ENCODE assay signal across 9 cellular contexts in genomic region chr22:42397332-42398246, GRCh38. TPM values are rescaled to one million over a fixed set of nuclear protein-coding genes. Genes with fewer than 3 reads are reported as not detected.
DNase-seq lines count a peak whose midpoint lies in the region; ATAC-seq and TF ChIP-seq lines count a peak whose summit lies in the region.
"Had no signal": no experiment of that assay in that cellular context is flagged by ENCODE, and none has a peak within 500 bp of the region (broad histone marks: within the 10 kb centered on the region; RNA-seq: fewer than 3 reads in every experiment).

No MANE protein-coding gene starts in this region.

- 0 out of 2 replicates have a peak, but pooled peaks cover 5% of the 10 kb centered on the region for H3F3A ChIP-seq in GM23338 (replicated peaks; ENCODE audit: low read depth)

- H3K27ac ChIP-seq in ascending aorta (peak overlapping the region; percentile 19 to 20), muscle layer of duodenum (ENCODE audit: low read length) (peak overlapping the region; percentile 8), GM23338 (ENCODE audit: low read depth) (no peak overlapping the region)

- peaks cover 5% of the 10 kb centered on the region for H3K27me3 Mint-ChIP-seq in GM23338 (ENCODE audit: insufficient read depth, low read depth, poor library complexity)

- H3K27ac Mint-ChIP-seq in GM23338, result no peak overlapping the region

- no peaks in the 10 kb centered on the region for H4K20me1 ChIP-seq in GM23338 (replicated peaks; ENCODE audit: insufficient read depth)

- in situ Hi-C loops in KBM-7 (cut with MboI; ENCODE audit: low pct_unique_long_range_greater_than_20kb, low sequenced_read_pairs), result no loop called here

- H3K4me3 Mint-ChIP-seq in GM23338, result no peak overlapping the region

- no peak overlapping the region for H2AFZ ChIP-seq in GM23338

- peaks cover 20% of the 10 kb centered on the region for H3K4me1 Mint-ChIP-seq in GM23338

- H3K4me1 ChIP-seq in ascending aorta (no peaks in the 10 kb centered on the region), muscle layer of duodenum (ENCODE audit: control insufficient read depth in 1 of 2, insufficient read depth in 2 of 2, low read length in 2 of 2) (no peaks in the 10 kb centered on the region), GM23338 (ENCODE audit: insufficient read depth) (no peaks in the 10 kb centered on the region)

- H3K36me3 Mint-ChIP-seq in GM23338 (ENCODE audit: low read depth), result no peaks in the 10 kb centered on the region; the same call in 2 of the 3 replicates

- H3K27me3 ChIP-seq in ascending aorta (no peaks in the 10 kb centered on the region), muscle layer of duodenum (ENCODE audit: low read depth, low read length) (no peaks in the 10 kb centered on the region), GM23338 (ENCODE audit: insufficient read depth) (no peaks in the 10 kb centered on the region)

- H3K4me3 ChIP-seq in ascending aorta (no peak overlapping the region), muscle layer of duodenum (ENCODE audit: low read depth in 1 of 2, low read length in 2 of 2) (no peak overlapping the region), GM23338 (no peak overlapping the region)

- DNase-seq in GM10248 (ENCODE audit: extremely low spot score) (peak; percentile 75), KBM-7 (peak; percentile 95), ascending aorta (ENCODE audit: low spot score in 2 of 2) (peak; percentile 33 to 78), GM23338 (ENCODE audit: low spot score) (no peak), NCI-H2107 (lab: John Stamatoyannopoulos, UW) (no peak), occipital lobe (lab: John Stamatoyannopoulos, UW) (no peak)
- DNase-seq in stimulated activated CD4-positive, alpha-beta T cell treated with anti-CD3 and anti-CD28 coated beads, Interleukin-4, amount 100 ng/mL, for 1 hour, result no peak

- H3K36me3 ChIP-seq in ascending aorta, result no peaks in the 10 kb centered on the region
- no peaks in the 10 kb centered on the region for H3K36me3 ChIP-seq in muscle layer of duodenum (ENCODE audit: control insufficient read depth in 1 of 2, insufficient read depth in 2 of 2, low read length in 2 of 2)
- no peaks in the 10 kb centered on the region for H3K36me3 ChIP-seq in GM23338 (ENCODE audit: insufficient read depth)
- H3K36me3 ChIP-seq: thoracic aorta had no signal

- POLR2A ChIA-PET in GM10248 (lab: Yijun Ruan, JAX), result no interaction called here

- no peaks in the 10 kb centered on the region for H3K9me3 Mint-ChIP-seq in GM23338

- intact Hi-C loops in ascending aorta (cut with DNase I), result no loop called here

- no peak for ATAC-seq in GM23338

- H3K9me3 ChIP-seq in ascending aorta (no peaks in the 10 kb centered on the region), muscle layer of duodenum (ENCODE audit: control insufficient read depth in 1 of 2, low read length in 2 of 2) (no peaks in the 10 kb centered on the region)
- H3K9me3 ChIP-seq: thoracic aorta had no signal

- TF ChIP-seq CTCF in GM10248 (IDR thresholded peaks at IDR 0.05; ENCODE audit: control extremely low read depth, extremely low read depth, low read depth, missing control alignments), result no peak
- TF ChIP-seq CTCF in ascending aorta (IDR thresholded peaks at IDR 0.05), result no peak
- no peak for TF ChIP-seq CTCF in GM23338 (conservative IDR thresholded peaks at IDR 0.05; ENCODE audit: low read depth in 2 of 2)

- no peaks in the 10 kb centered on the region for H3K79me2 ChIP-seq in GM23338 (replicated peaks; ENCODE audit: insufficient read depth)

- CTCF ChIA-PET in GM10248 (lab: Yijun Ruan, JAX), result interaction anchor here (1.2 kb wide), 1 partner anchor 46 kb away, joined by 9 read pairs; no protein-coding TSS in a partner anchor

- no peak overlapping the region for H3K4me2 ChIP-seq in GM23338

- H3K9me2 ChIP-seq in GM23338 (ENCODE audit: insufficient read depth), result no peaks in the 10 kb centered on the region

TF ChIP-seq in GM23338, 12 proteins besides CTCF, POLR2A, EP300 and RAD21 (continues in another document):
- TF ChIP-seq ZNF331 (CRISPR knock-in tag; IDR thresholded peaks at IDR 0.05; ENCODE audit: low read depth) (no peak), ZNF462 (CRISPR knock-in tag; IDR thresholded peaks at IDR 0.05) (no peak), ZNF114 (CRISPR knock-in tag; IDR thresholded peaks at IDR 0.05) (no peak), ETS1 (IDR thresholded peaks at IDR 0.05) (no peak)

RNA-seq across cellular contexts. Expression of gene NFAM1, which starts 34.6 kb away (rescaled TPM):
- total RNA-seq in ascending aorta, result 1.5 TPM
- 0.23 and 0.49 TPM in 2 replicates for total RNA-seq in GM23338 (2014; rRNA removed; shearing (Covaris generic))
- polyA plus RNA-seq in GM23338 (2016; fragmentation: Nextera tagmentation; extraction: Ambion mirVana), result 0.09 and 0.11 TPM in 2 replicates
- 0.62 TPM for total RNA-seq in occipital lobe

Comparison
In these comparisons a context has a peak if more than half of its experiments do, and no peak if none do; other contexts are left out.
1. DNase-seq: peak in GM10248 (single experiment), KBM-7 (single experiment) and ascending aorta (2 of 2); none in stimulated activated CD4-positive, alpha-beta T cell treated with anti-CD3 and anti-CD28 coated beads, Interleukin-4, amount 100 ng/mL, for 1 hour (single experiment), GM23338 (single experiment), NCI-H2107 (single experiment) and occipital lobe (single experiment).